Comparison of ENCODE assay signal across 1 cellular context in genomic region chr15:66617137-66618090, GRCh38.
TF ChIP-seq lines count a peak whose summit lies in the region.

No MANE protein-coding gene starts in this region.

TF ChIP-seq in SK-N-SH, 30 proteins besides CTCF, POLR2A, EP300 and RAD21 (continued from another document):
- no peak for TF ChIP-seq PBX3 (IDR thresholded peaks at IDR 0.05)
- TF ChIP-seq RFX5 (IDR thresholded peaks at IDR 0.05; ENCODE audit: low read length) = no peak
- no peak for TF ChIP-seq FOXM1 (IDR thresholded peaks at IDR 0.05; ENCODE audit: low read depth)
- TF ChIP-seq SIN3A (IDR thresholded peaks at IDR 0.05; ENCODE audit: borderline replicate concordance, low read depth, low read length) = no peak
- no peak for TF ChIP-seq JUND (IDR thresholded peaks at IDR 0.05)
